ENCODE assay signal across 1 cellular context in genomic region chr12:113238309-113238708, GRCh38.
TF ChIP-seq lines count a peak whose summit lies in the region.

No MANE protein-coding gene starts in this region.

TF ChIP-seq in K562, 482 proteins besides CTCF, POLR2A, EP300 and RAD21 (continues in another document):
- TF ChIP-seq SPI1 (IDR thresholded peaks at IDR 0.05; ENCODE audit: borderline replicate concordance, low read depth, low read length) (peak; percentile 46; the same call in 1 of the 2 replicates), NCOA1 (IDR thresholded peaks at IDR 0.05; ENCODE audit: low read depth) (peak; percentile 30; the same call in 1 of the 2 replicates), HNRNPK (IDR thresholded peaks at IDR 0.05; ENCODE audit: low read depth, low read length, poor library complexity, severe bottlenecking) (no peak), SUPT5H (IDR thresholded peaks at IDR 0.05) (no peak), IFI16 (CRISPR knock-in tag; IDR thresholded peaks at IDR 0.05) (no peak), PHF20 (IDR thresholded peaks at IDR 0.05; ENCODE audit: partially characterized antibody) (no peak), CXXC5 (CRISPR knock-in tag; IDR thresholded peaks at IDR 0.05) (peak; percentile 50; the same call in 1 of the 2 replicates), ETV5 (CRISPR knock-in tag; IDR thresholded peaks at IDR 0.05; ENCODE audit: low read depth) (peak; percentile 62; the same call in 1 of the 2 replicates), ARID1B (IDR thresholded peaks at IDR 0.05) (peak; percentile 83), SMAD4 (CRISPR knock-in tag; conservative IDR thresholded peaks at IDR 0.05) (0 out of 2 replicates have a peak, but pooled peaks have one; percentile 39), NCOR1 (IDR thresholded peaks at IDR 0.05) (peak; percentile 80), ZNF583 (CRISPR knock-in tag; IDR thresholded peaks at IDR 0.05) (no peak), KLF1 (tag; IDR thresholded peaks at IDR 0.05) (no peak), ZBTB49 (CRISPR knock-in tag; IDR thresholded peaks at IDR 0.05; ENCODE audit: borderline replicate concordance) (no peak), FIP1L1 (IDR thresholded peaks at IDR 0.05; ENCODE audit: low read depth, low read length, poor library complexity, severe bottlenecking) (no peak), HDAC2 (IDR thresholded peaks at IDR 0.05) (peak; percentile 59; the same call in 1 of the 2 replicates), FOXK2 (conservative IDR thresholded peaks at IDR 0.05 in 1 of 2, IDR thresholded peaks at IDR 0.05 in 1 of 2; ENCODE audit: low read depth in 2 of 2) (peak; percentile 54 to 56; a peak in 2 of 4 replicates), E2F6 (IDR thresholded peaks at IDR 0.05; ENCODE audit: borderline replicate concordance in 1 of 2, extremely low read depth in 1 of 2, insufficient read depth in 1 of 2, insufficient read length in 1 of 2, low read depth in 1 of 2, low read length in 1 of 2, poor library complexity in 1 of 2, severe bottlenecking in 1 of 2) (no peak), ZNF197 (CRISPR knock-in tag; IDR thresholded peaks at IDR 0.05; ENCODE audit: low read depth) (no peak), KAT8 (IDR thresholded peaks at IDR 0.05; ENCODE audit: low read depth) (no peak), ESRRB (CRISPR knock-in tag; IDR thresholded peaks at IDR 0.05; ENCODE audit: borderline replicate concordance) (no peak), ATF3 (IDR thresholded peaks at IDR 0.05) (no peak), ATF3 (CRISPR knock-in tag; conservative IDR thresholded peaks at IDR 0.05) (no peak), MEIS2 (IDR thresholded peaks at IDR 0.05; ENCODE audit: partially characterized antibody) (peak; percentile 73), DMBX1 (CRISPR knock-in tag; IDR thresholded peaks at IDR 0.05; ENCODE audit: borderline replicate concordance) (peak; percentile 74; the same call in 1 of the 2 replicates), KDM1A (IDR thresholded peaks at IDR 0.05) (peak; percentile 94 to 96), ZNF280B (CRISPR knock-in tag; IDR thresholded peaks at IDR 0.05) (no peak), TBL1XR1 (IDR thresholded peaks at IDR 0.05; ENCODE audit: low read length in 2 of 2) (0 out of 4 replicates have a peak, but pooled peaks of 1 of the 2 experiments have one; percentile 31), ZNF253 (CRISPR knock-in tag; conservative IDR thresholded peaks at IDR 0.05) (no peak), ZNF41 (CRISPR knock-in tag; conservative IDR thresholded peaks at IDR 0.05) (no peak), RNF2 (IDR thresholded peaks at IDR 0.05) (no peak), MNT (conservative IDR thresholded peaks at IDR 0.05) (peak; percentile 62 to 73), ZBTB11 (CRISPR knock-in tag; IDR thresholded peaks at IDR 0.05) (0 out of 6 replicates have a peak, but pooled peaks of 1 of the 3 experiments have one; percentile 14), GATA2 (CRISPR knock-in tag; IDR thresholded peaks at IDR 0.05) (peak; percentile 60), MBD2 (IDR thresholded peaks at IDR 0.05; ENCODE audit: borderline replicate concordance, low read depth) (no peak), MTA1 (IDR thresholded peaks at IDR 0.05; ENCODE audit: borderline replicate concordance) (0 out of 2 replicates have a peak, but pooled peaks have one; percentile 28), TCF7 (IDR thresholded peaks at IDR 0.05; ENCODE audit: borderline replicate concordance) (no peak), NR2C1 (IDR thresholded peaks at IDR 0.05) (peak; percentile 47; the same call in 1 of the 2 replicates), NR2C1 (tag; IDR thresholded peaks at IDR 0.05) (peak; percentile 67), JUND (IDR thresholded peaks at IDR 0.05; ENCODE audit: borderline replicate concordance, low read depth, low read length) (peak; percentile 52), JUND (tag; IDR thresholded peaks at IDR 0.05; ENCODE audit: borderline replicate concordance, low read depth, low read length) (no peak), ZBTB1 (CRISPR knock-in tag; IDR thresholded peaks at IDR 0.05; ENCODE audit: borderline replicate concordance, low read depth) (no peak), RFX7 (CRISPR knock-in tag; IDR thresholded peaks at IDR 0.05) (no peak), BRCA1 (IDR thresholded peaks at IDR 0.05) (no peak), BRCA1 (CRISPR knock-in tag; IDR thresholded peaks at IDR 0.05) (no peak), MED1 (CRISPR knock-in tag; IDR thresholded peaks at IDR 0.05; ENCODE audit: borderline replicate concordance) (no peak), ZNF76 (CRISPR knock-in tag; IDR thresholded peaks at IDR 0.05; ENCODE audit: borderline replicate concordance) (no peak), CC2D1A (IDR thresholded peaks at IDR 0.05) (no peak), RBM25 (IDR thresholded peaks at IDR 0.05; ENCODE audit: low read depth, low read length, severe bottlenecking) (no peak), EWSR1 (IDR thresholded peaks at IDR 0.05; ENCODE audit: borderline replicate concordance, low read depth, partially characterized antibody) (no peak), CEBPG (CRISPR knock-in tag; IDR thresholded peaks at IDR 0.05) (no peak), CEBPG (tag; conservative IDR thresholded peaks at IDR 0.05 in 1 of 2, IDR thresholded peaks at IDR 0.05 in 1 of 2) (no peak), ETV1 (tag; conservative IDR thresholded peaks at IDR 0.05; ENCODE audit: low read depth) (0 out of 2 replicates have a peak, but pooled peaks have one; percentile 5), FOSL1 (tag; conservative IDR thresholded peaks at IDR 0.05) (0 out of 2 replicates have a peak, but pooled peaks have one; percentile 54), AFF4 (CRISPR knock-in tag; IDR thresholded peaks at IDR 0.05) (no peak), BRD9 (IDR thresholded peaks at IDR 0.05; ENCODE audit: low read depth, partially characterized antibody) (no peak), ELF1 (tag; IDR thresholded peaks at IDR 0.05) (no peak; the same call in 1 of the 2 replicates), PREB (CRISPR knock-in tag; IDR thresholded peaks at IDR 0.05) (no peak), MECOM (CRISPR knock-in tag; IDR thresholded peaks at IDR 0.05) (0 out of 2 replicates have a peak, but pooled peaks have one; percentile 45)
